ENCODE assay signal across 13 cellular contexts in the genomic region with DNA sequence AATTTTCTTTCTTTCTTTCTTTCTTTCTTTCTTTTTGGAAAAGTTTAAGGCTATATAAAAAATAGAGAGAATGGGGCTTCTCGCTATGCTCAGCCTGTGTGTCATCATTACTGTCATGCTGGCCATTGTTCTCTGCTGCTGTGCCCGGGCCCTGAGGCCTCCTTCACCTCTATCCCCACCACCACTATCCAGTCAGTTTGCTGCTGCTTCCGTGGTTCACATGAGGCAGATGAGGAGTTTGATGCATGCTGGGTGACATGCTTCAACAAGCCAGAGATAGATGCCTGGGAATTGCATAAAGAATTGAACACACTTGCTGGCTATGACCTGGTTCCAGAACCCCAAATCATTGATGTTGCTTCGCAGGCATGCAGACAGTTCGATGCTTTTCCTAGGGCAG.
"Had no signal": no experiment of that assay in that cellular context is flagged by ENCODE, and none has a peak within 500 bp of the region (broad histone marks: within the 10 kb centered on the region; RNA-seq: fewer than 3 reads in every experiment).

No MANE protein-coding gene starts in this region.

- H3K27me3 ChIP-seq: colonic mucosa, heart right ventricle, neutrophil, SJSA1 had no signal

- H3K4me3 Mint-ChIP-seq: activated CD8-positive, alpha-beta memory T cell treated with anti-CD3 and anti-CD28 coated beads, Interleukin-2, amount 10 ng/mL, durations not matched to agents 7 days and 5 days had no signal

- ATAC-seq: activated CD4-positive, CD25-positive, alpha-beta regulatory T cell treated with anti-CD3 and anti-CD28 coated beads, Interleukin-2, amount 50 U/mL, for 24 hours; activated CD8-positive, alpha-beta memory T cell treated with anti-CD3 and anti-CD28 coated beads, Interleukin-2, amount 10 ng/mL, durations not matched to agents 7 days and 5 days; heart right ventricle had no signal

- H3K27ac Mint-ChIP-seq: activated CD8-positive, alpha-beta memory T cell treated with anti-CD3 and anti-CD28 coated beads, Interleukin-2, amount 10 ng/mL, durations not matched to agents 7 days and 5 days had no signal

- FAIRE-seq: islet of Langerhans had no signal

- H3K4me3 ChIP-seq: colonic mucosa, heart right ventricle, SJSA1, thoracic aorta had no signal

- H3K4me1 ChIP-seq: colonic mucosa, parathyroid adenoma, SJSA1 had no signal

- DNase-seq: activated CD8-positive, alpha-beta memory T cell treated with anti-CD3 and anti-CD28 coated beads, Interleukin-2, amount 10 ng/mL, durations not matched to agents 7 days and 5 days; activated naive CD4-positive, alpha-beta T cell; colonic mucosa; foreskin melanocyte; heart right ventricle; stimulated activated CD4-positive, alpha-beta T cell treated with anti-CD3 and anti-CD28 coated beads, Interleukin-1b, Interleukin-23, amount 100 ng/mL, for 48 hours; SW 1271 had no signal

- H3K36me3 ChIP-seq: colonic mucosa, heart right ventricle, neutrophil, SJSA1, thoracic aorta had no signal

- H3K27me3 Mint-ChIP-seq: activated CD8-positive, alpha-beta memory T cell treated with anti-CD3 and anti-CD28 coated beads, Interleukin-2, amount 10 ng/mL, durations not matched to agents 7 days and 5 days had no signal

- H3K27ac ChIP-seq: heart right ventricle, neutrophil, parathyroid adenoma, SJSA1, thoracic aorta had no signal

- H3K9me3 ChIP-seq: colonic mucosa, neutrophil had no signal
